ENCODE assay signal across 35 cellular contexts in genomic region chr4:125658773-125659172, GRCh38.
"Had no signal": no experiment of that assay in that cellular context is flagged by ENCODE, and none has a peak within 500 bp of the region (broad histone marks: within the 10 kb centered on the region; RNA-seq: fewer than 3 reads in every experiment).

No MANE protein-coding gene starts in this region.

- H3K27ac ChIP-seq: KMS-11 had no signal

- H3K36me3 ChIP-seq: MG63 had no signal

- H3K27me3 ChIP-seq: MG63 had no signal

- H3K4me3 ChIP-seq: MG63 had no signal

- DNase-seq: Karpas-422, Kasumi-1, KG1, MG63, MM.1S, MV-4-11, NCI-H1048, NCI-H1092, NCI-H1092 treated with DMSO at 0.1 percent for 48 hours, NCI-H1105, NCI-H1105 treated with DMSO at 0.1 percent for 48 hours, NCI-H1417, NCI-H1417 treated with DMSO at 0.1 percent for 48 hours, NCI-H1436, NCI-H1436 treated with DMSO at 0.1 percent for 48 hours, NCI-H146, NCI-H1694, NCI-H1694 treated with DMSO at 0.1 percent for 48 hours, NCI-H187, NCI-H187 treated with DMSO at 0.1 percent for 48 hours, NCI-H1930, NCI-H2029, NCI-H2029 treated with DMSO at 0.1 percent for 48 hours, NCI-H2081, NCI-H2081 treated with DMSO at 0.1 percent for 48 hours, NCI-H2107, NCI-H2171, NCI-H2171 treated with DMSO at 0.1 percent for 48 hours, NCI-H2227 treated with DMSO at 0.1 percent for 48 hours, NCI-H226, NCI-H345, NCI-H446, NCI-H446 treated with DMSO at 0.1 percent for 48 hours, NCI-H510A had no signal

- H3K9me3 ChIP-seq: MG63 had no signal

- H3K9ac ChIP-seq: KMS-11 had no signal

- H3K4me2 ChIP-seq: KMS-11 had no signal
